8 cellular contexts compared by ENCODE assay signal in genomic region chr15:45022871-45023658, GRCh38. TPM values are rescaled to one million over a fixed set of nuclear protein-coding genes. Genes with fewer than 3 reads are reported as not detected.
DNase-seq lines count a peak whose midpoint lies in the region; ATAC-seq, FAIRE-seq and TF ChIP-seq lines count a peak whose summit lies in the region.

TSS of gene SORD (plus strand) at chr15:45023195. CDS start at chr15:45023284, 89 bp downstream.

- H3K9ac ChIP-seq in kidney (ENCODE audit: low read length in 2 of 2): peak within 1 kb of the TSS; percentile 62 to 74

- FAIRE-seq in kidney (lab: Jason Lieb, UNC): no peak

- H3K27ac ChIP-seq in kidney (ENCODE audit: low read depth in 2 of 2, low read length in 2 of 2): peak within 1 kb of the TSS; percentile 79 to 80

- H3K4me3 ChIP-seq in kidney (ENCODE audit: low read length in 2 of 2): peak within 1 kb of the TSS; percentile 70 to 75

- peak; percentile 97 for ATAC-seq in GM19023 (IDR thresholded peaks at IDR 0.05; ENCODE audit: unreplicated experiment)
- peak; percentile 95 for ATAC-seq in HG03196 (IDR thresholded peaks at IDR 0.05; ENCODE audit: unreplicated experiment)

- H3K36me3 ChIP-seq in kidney (ENCODE audit: control insufficient read depth in 1 of 2, insufficient read depth in 2 of 2, low read length in 2 of 2): peaks cover 0 to 4% of the 10 kb centered on the region in 2 donors

- DNase-seq in AG09319 (ENCODE audit: extremely low read depth, low read depth): peak; percentile 39
- DNase-seq in NCI-H446 (lab: John Stamatoyannopoulos, UW): peak; percentile 52 to 91
- DNase-seq in activated CD4-positive, CD25-positive, alpha-beta regulatory T cell treated with anti-CD3 and anti-CD28 coated beads, Interleukin-2, amount 50 U/mL, for 72 hours: peak; percentile 91
- DNase-seq in cerebellar nuclear complex (lab: John Stamatoyannopoulos, UW): peak; percentile 56 to 84
- peak; percentile 97 for DNase-seq in kidney
- DNase-seq in stimulated activated CD4-positive, alpha-beta T cell treated with anti-CD3 and anti-CD28 coated beads, Interleukin-15, amount 100 ng/mL, for 1 hour (ENCODE audit: low read depth in 1 of 2, low spot score in 1 of 2): peak; percentile 82 to 94

- peaks cover 8 to 12% of the 10 kb centered on the region in 2 donors for H3K4me1 ChIP-seq in kidney (ENCODE audit: control insufficient read depth in 1 of 2, insufficient read depth in 1 of 2, low read depth in 1 of 2, low read length in 2 of 2)

- intact Hi-C loops in kidney (cut with DNase I): no loop called here

- no peaks in the 10 kb centered on the region for H3K9me3 ChIP-seq in kidney (ENCODE audit: control insufficient read depth in 1 of 2, low read length in 2 of 2)

- no peak for TF ChIP-seq CTCF in AG09319 (IDR thresholded peaks at IDR 0.05; ENCODE audit: low read depth, low read length)
- TF ChIP-seq CTCF in kidney (IDR thresholded peaks at IDR 0.05; ENCODE audit: borderline replicate concordance, extremely low read depth, insufficient read depth): no peak

RNA-seq across cellular contexts. Expression of gene SORD, which starts in this region (rescaled TPM):
- total RNA-seq in kidney: 14.2 TPM
- 83.0 TPM for polyA plus RNA-seq in kidney (ENCODE audit: insufficient read depth, low read depth, low replicate concordance)

Comparison
In these comparisons a context has a peak if more than half of its experiments do, and no peak if none do; other contexts are left out.
1. Peak in every context shown above with its lines: DNase-seq, ATAC-seq, H3K4me3 ChIP-seq and H3K27ac ChIP-seq.
2. DNase-seq: peak in every context shown above with its lines; median percentile 97 in kidney; 91 in activated CD4-positive, CD25-positive, alpha-beta regulatory T cell treated with anti-CD3 and anti-CD28 coated beads, Interleukin-2, amount 50 U/mL, for 72 hours; 88 in stimulated activated CD4-positive, alpha-beta T cell treated with anti-CD3 and anti-CD28 coated beads, Interleukin-15, amount 100 ng/mL, for 1 hour; 72 in NCI-H446; 70 in cerebellar nuclear complex; 39 in AG09319.